Comparison of ENCODE assay signal across 22 cellular contexts in genomic region chr10:14574885-14575284, GRCh38.
A peak's percentile ranks its signal among the peaks of the same experiment; 100 is the strongest.
DNase-seq lines count a peak whose midpoint lies in the region; ATAC-seq, FAIRE-seq and TF ChIP-seq lines count a peak whose summit lies in the region.
"Had no signal": no experiment of that assay in that cellular context is flagged by ENCODE, and none has a peak within 500 bp of the region (broad histone marks: within the 10 kb centered on the region; RNA-seq: fewer than 3 reads in every experiment).

No MANE protein-coding gene starts in this region.

- H3K18ac ChIP-seq in neuronal stem cell (ENCODE audit: low read length) = no peak overlapping the region

- no peak overlapping the region for H2BK12ac ChIP-seq in neuronal stem cell (ENCODE audit: low read length)

- no peak overlapping the region for H4K91ac ChIP-seq in neuronal stem cell (ENCODE audit: low read depth, low read length, poor library complexity)

- peak overlapping the region; percentile 71 for H3K27ac Mint-ChIP-seq in activated T-cell treated with anti-CD3 and anti-CD28 coated beads, Interleukin-2, amount 50 U/mL, for 24 hours
- no peak overlapping the region for H3K27ac Mint-ChIP-seq in activated T-cell treated with anti-CD3 and anti-CD28 coated beads, Interleukin-2, amount 50 U/mL, for 72 hours
- H3K27ac Mint-ChIP-seq in T-helper 17 cell = peak overlapping the region; percentile 99
- H3K27ac Mint-ChIP-seq: nephron had no signal

- H2BK15ac ChIP-seq in neuronal stem cell (ENCODE audit: low read length) = no peak overlapping the region

- H4K8ac ChIP-seq in neuronal stem cell (ENCODE audit: low read depth, low read length) = no peak overlapping the region

- no peak overlapping the region for H2AFZ ChIP-seq in neuronal stem cell (ENCODE audit: low read length)

- intact Hi-C loops in pancreas (cut with DNase I) = no loop called here

- no peak overlapping the region for H3K14ac ChIP-seq in neuronal stem cell (ENCODE audit: low read length)

- H2BK120ac ChIP-seq in neuronal stem cell (ENCODE audit: low read depth, low read length) = no peak overlapping the region

- no peaks in the 10 kb centered on the region for H3K27me3 ChIP-seq in pancreas
- no peaks in the 10 kb centered on the region for H3K27me3 ChIP-seq in neuronal stem cell (ENCODE audit: control insufficient read depth in 3 of 3, insufficient read depth in 3 of 3, low read depth in 1 of 3, low read length in 3 of 3)
- H3K27me3 ChIP-seq: suprapubic skin had no signal

- peak overlapping the region; percentile 100 for H3K27ac ChIP-seq in substantia nigra (ENCODE audit: low read depth, low read length, poor library complexity, severe bottlenecking)
- H3K27ac ChIP-seq in pancreas = no peak overlapping the region
- H3K27ac ChIP-seq in neuronal stem cell (replicated peaks; ENCODE audit: low read length) = no peak overlapping the region
- H3K27ac ChIP-seq: coronary artery, RWPE1, suprapubic skin had no signal

- no peak overlapping the region for H2BK5ac ChIP-seq in neuronal stem cell (ENCODE audit: low read length)

- H3K79me1 ChIP-seq in neuronal stem cell (ENCODE audit: low read depth, low read length) = no peaks in the 10 kb centered on the region

- WGBS in pancreas, 2 donors = 82 to 88% methylated on average over 6 of the region's 6 CpGs
- no CpG with 5 or more reads among the region's 6 CpGs for WGBS in neuronal stem cell (ENCODE audit: extremely low coverage in 2 of 2, insufficient read length in 2 of 2, insufficient replicate concordance in 1 of 2), 2 donors

- H3K23ac ChIP-seq in neuronal stem cell (ENCODE audit: low read depth, low read length, poor library complexity) = no peak overlapping the region

- no peak overlapping the region for H3K9ac ChIP-seq in neuronal stem cell (ENCODE audit: low read depth, low read length, poor library complexity)
- H3K9ac ChIP-seq: SK-N-SH had no signal

- peaks cover 85% of the 10 kb centered on the region for H3K4me1 Mint-ChIP-seq in activated T-cell treated with anti-CD3 and anti-CD28 coated beads, Interleukin-2, amount 50 U/mL, for 24 hours (ENCODE audit: low read depth)
- peaks cover 82% of the 10 kb centered on the region for H3K4me1 Mint-ChIP-seq in activated T-cell treated with anti-CD3 and anti-CD28 coated beads, Interleukin-2, amount 50 U/mL, for 72 hours (ENCODE audit: low read depth)
- peaks cover 56% of the 10 kb centered on the region for H3K4me1 Mint-ChIP-seq in T-helper 17 cell

- H3K9me3 ChIP-seq in T-helper 17 cell (ENCODE audit: control insufficient read depth, low read length, poor library complexity, severe bottlenecking) = no peaks in the 10 kb centered on the region
- H3K9me3 ChIP-seq in pancreas = no peaks in the 10 kb centered on the region
- H3K9me3 ChIP-seq in neuronal stem cell (replicated peaks in 1 of 2; ENCODE audit: control insufficient read depth in 2 of 2, insufficient read depth in 1 of 2, low read depth in 1 of 2, low read length in 2 of 2) = peaks cover 0 to 7% of the 10 kb centered on the region in 2 donors
- H3K9me3 ChIP-seq: SK-N-SH, suprapubic skin had no signal

- H3K4me1 ChIP-seq in pancreas (peaks cover 32 to 56% (median 56%) of the 10 kb centered on the region in 3 donors), neuronal stem cell (ENCODE audit: control insufficient read depth in 2 of 2, insufficient read depth in 1 of 2, low read depth in 1 of 2, low read length in 2 of 2) (no peaks in the 10 kb centered on the region)

- no peaks in the 10 kb centered on the region for H3K27me3 Mint-ChIP-seq in activated T-cell treated with anti-CD3 and anti-CD28 coated beads, Interleukin-2, amount 50 U/mL, for 24 hours
- no peaks in the 10 kb centered on the region for H3K27me3 Mint-ChIP-seq in activated T-cell treated with anti-CD3 and anti-CD28 coated beads, Interleukin-2, amount 50 U/mL, for 72 hours (ENCODE audit: low read depth)
- H3K27me3 Mint-ChIP-seq in T-helper 17 cell = no peaks in the 10 kb centered on the region

- no peaks in the 10 kb centered on the region for H3K9me3 Mint-ChIP-seq in activated T-cell treated with anti-CD3 and anti-CD28 coated beads, Interleukin-2, amount 50 U/mL, for 24 hours
- H3K9me3 Mint-ChIP-seq in activated T-cell treated with anti-CD3 and anti-CD28 coated beads, Interleukin-2, amount 50 U/mL, for 72 hours = no peaks in the 10 kb centered on the region
- H3K9me3 Mint-ChIP-seq: nephron had no signal

- no peaks in the 10 kb centered on the region for H3K36me3 ChIP-seq in pancreas
- peaks cover 0 to 11% of the 10 kb centered on the region in 2 donors for H3K36me3 ChIP-seq in neuronal stem cell (replicated peaks in 1 of 2; ENCODE audit: control insufficient read depth in 2 of 2, insufficient read depth in 2 of 2, low read length in 2 of 2)
- H3K36me3 ChIP-seq: suprapubic skin had no signal

- no peak overlapping the region for H3K4ac ChIP-seq in neuronal stem cell (ENCODE audit: low read length)

- TF ChIP-seq CTCF in fibroblast of villous mesenchyme (IDR thresholded peaks at IDR 0.05; ENCODE audit: insufficient read depth, low read depth, low read length) (no peak), pancreas (IDR thresholded peaks at IDR 0.05) (no peak)

- H3K4me3 ChIP-seq in fibroblast of villous mesenchyme (ENCODE audit: low read depth, low read length) = no peak overlapping the region
- no peak overlapping the region for H3K4me3 ChIP-seq in pancreas
- no peak overlapping the region for H3K4me3 ChIP-seq in neuronal stem cell (ENCODE audit: low read length in 2 of 2)
- H3K4me3 ChIP-seq: coronary artery, suprapubic skin had no signal

- H2AK5ac ChIP-seq in neuronal stem cell (ENCODE audit: low read depth, low read length) = no peak overlapping the region

- no peak for ATAC-seq in activated T-cell treated with anti-CD3 and anti-CD28 coated beads, Interleukin-2, amount 50 U/mL, for 72 hours (replicated peaks in 1 of 2)
- ATAC-seq in T-helper 17 cell (no peak), pancreas (no peak)
- ATAC-seq: left colon had no signal

- no peak overlapping the region for H3K4me2 ChIP-seq in neuronal stem cell (ENCODE audit: insufficient read depth, low read length, poor library complexity, severe bottlenecking)
- H3K4me2 ChIP-seq: SK-N-SH had no signal

- H3K36me3 Mint-ChIP-seq in activated T-cell treated with anti-CD3 and anti-CD28 coated beads, Interleukin-2, amount 50 U/mL, for 24 hours (ENCODE audit: low read depth) = peaks cover 76% of the 10 kb centered on the region
- peaks cover 3 to 13% of the 10 kb centered on the region in 2 donors for H3K36me3 Mint-ChIP-seq in activated T-cell treated with anti-CD3 and anti-CD28 coated beads, Interleukin-2, amount 50 U/mL, for 72 hours (ENCODE audit: insufficient read depth in 2 of 2)
- peaks cover 2% of the 10 kb centered on the region for H3K36me3 Mint-ChIP-seq in T-helper 17 cell (ENCODE audit: low read depth)

- no peak for DNase-seq in activated T-cell treated with anti-CD3 and anti-CD28 coated beads, Interleukin-2, amount 50 U/mL, for 24 hours
- DNase-seq in activated T-cell treated with anti-CD3 and anti-CD28 coated beads, Interleukin-2, amount 50 U/mL, for 72 hours = no peak
- DNase-seq in T-helper 17 cell (no peak), fibroblast of villous mesenchyme (ENCODE audit: low read depth) (peak; percentile 54), substantia nigra (lab: John Stamatoyannopoulos, UW) (no peak), EL (no peak), pancreas (no peak), neuronal stem cell (ENCODE audit: low spot score) (no peak)
- DNase-seq: activated effector memory CD4-positive, alpha-beta T cell treated with anti-CD3 and anti-CD28 coated beads, Interleukin-2, amount 50 U/mL, for 16 hours; DMS53; KG1; left colon; NCI-H1436; NCI-H524 had no signal

- no peak overlapping the region for H3K4me3 Mint-ChIP-seq in activated T-cell treated with anti-CD3 and anti-CD28 coated beads, Interleukin-2, amount 50 U/mL, for 24 hours
- no peak overlapping the region for H3K4me3 Mint-ChIP-seq in activated T-cell treated with anti-CD3 and anti-CD28 coated beads, Interleukin-2, amount 50 U/mL, for 72 hours
- H3K4me3 Mint-ChIP-seq in T-helper 17 cell = no peak overlapping the region
- H3K4me3 Mint-ChIP-seq: nephron had no signal

- FAIRE-seq in pancreas (lab: Jason Lieb, UNC) = no peak
- FAIRE-seq: GM12891, GM19239, urothelium cell line had no signal
